Comparison of ENCODE assay signal across 31 cellular contexts in the genomic region with DNA sequence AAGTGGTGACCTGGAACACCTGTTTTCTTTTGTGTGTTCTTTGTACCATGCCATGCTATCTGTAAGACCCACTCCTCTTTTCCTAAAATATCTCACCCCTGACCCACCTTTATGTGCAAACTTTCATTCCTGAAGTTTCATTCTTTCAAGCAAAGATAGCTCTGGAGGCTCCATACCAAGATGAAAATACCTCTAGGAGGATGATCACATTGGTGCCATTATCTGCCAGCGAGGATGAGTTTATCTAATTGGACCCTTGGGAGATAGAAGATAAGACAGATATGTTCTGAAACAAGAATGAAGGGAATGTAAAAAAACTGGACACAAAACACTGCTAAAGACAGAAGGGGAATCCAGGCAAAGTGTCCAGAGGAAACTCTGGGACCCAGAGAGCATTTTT. TPM values are rescaled to one million over a fixed set of nuclear protein-coding genes. Genes with fewer than 3 reads are reported as not detected.
"Had no signal": no experiment of that assay in that cellular context is flagged by ENCODE, and none has a peak within 500 bp of the region (broad histone marks: within the 10 kb centered on the region; RNA-seq: fewer than 3 reads in every experiment).

No MANE protein-coding gene starts in this region.

- H3K9me3 Mint-ChIP-seq: stimulated activated naive CD8-positive, alpha-beta T cell treated with anti-CD3 and anti-CD28 coated beads, Interleukin-15, Interleukin-2, amounts not matched to agents 100 ng/mL and 50 ng/mL, for 24 hours; type B pancreatic cell had no signal

- H3K4me3 ChIP-seq: stomach, suprapubic skin, testis, thoracic aorta, thyroid gland, tibial artery, tibial nerve, transverse colon, upper lobe of left lung, upper lobe of right lung, uterus, vagina had no signal

- H3K27me3 ChIP-seq: stomach, suprapubic skin, testis, thyroid gland, tibial artery, tibial nerve, transverse colon, upper lobe of left lung, upper lobe of right lung, uterus, vagina had no signal

- H3K36me3 Mint-ChIP-seq: stimulated activated effector memory CD8-positive, alpha-beta T cell treated with anti-CD3 and anti-CD28 coated beads, Interleukin-12 subunit alpha, Interleukin-12 subunit beta, amount 100 ng/mL, for 72 hours; stimulated activated memory B cell treated with anti-CD40 and anti-IgM and Interleukin-4, amounts not matched to agents 10 μg/mL and 1 μg/mL and 100 μg/mL, for 72 hours; stimulated activated naive B cell treated with anti-CD40 and anti-IgM and Interleukin-4, amounts not matched to agents 10 μg/mL and 1 μg/mL and 100 μg/mL, for 72 hours; type B pancreatic cell had no signal

- H3K27ac ChIP-seq: stomach, suprapubic skin, testis, thoracic aorta, thyroid gland, tibial artery, tibial nerve, transverse colon, upper lobe of left lung, upper lobe of right lung, uterus, vagina had no signal

- DNase-seq: stimulated activated CD4-positive, alpha-beta T cell treated with anti-CD3 and anti-CD28 coated beads, Interleukin-2, amount 100 ng/mL, for 48 hours; stimulated activated CD4-positive, alpha-beta T cell treated with anti-CD3 and anti-CD28 coated beads, Interleukin-4, amount 100 ng/mL, for 1 hour; stimulated activated CD4-positive, alpha-beta T cell treated with anti-CD3 and anti-CD28 coated beads, Interleukin-4, amount 100 ng/mL, for 24 hours; stimulated activated CD4-positive, alpha-beta T cell treated with anti-CD3 and anti-CD28 coated beads, Interleukin-4, amount 100 ng/mL, for 4 hours; stimulated activated CD8-positive, alpha-beta memory T cell treated with anti-CD3 and anti-CD28 coated beads, Interleukin-4, amount 100 ng/mL, for 48 hours; stimulated activated naive B cell treated with anti-CD40 and anti-IgM and Interleukin-4, amounts not matched to agents 10 μg/mL and 1 μg/mL and 100 μg/mL, for 72 hours; stimulated activated naive CD4-positive, alpha-beta T cell; stimulated activated naive CD4-positive, alpha-beta T cell treated with Interleukin-2 at 50 U/mL for 16 hours; stimulated activated naive CD8-positive, alpha-beta T cell treated with anti-CD3 and anti-CD28 coated beads, Interleukin-15, amount 100 ng/mL, for 72 hours; stimulated activated naive CD8-positive, alpha-beta T cell treated with anti-CD3 and anti-CD28 coated beads, Interleukin-15, Interleukin-2, amounts not matched to agents 100 U/mL and 50 U/mL, for 24 hours; stomach; substantia nigra; testis; thyroid gland; tibial artery; transverse colon; upper lobe of left lung; upper lobe of right lung; uterus had no signal

- FAIRE-seq: urothelium cell line had no signal

- H3K27ac Mint-ChIP-seq: stimulated activated effector memory CD8-positive, alpha-beta T cell treated with anti-CD3 and anti-CD28 coated beads, Interleukin-12 subunit alpha, Interleukin-12 subunit beta, amount 100 ng/mL, for 72 hours; stimulated activated memory B cell treated with anti-CD40 and anti-IgM and Interleukin-4, amounts not matched to agents 10 μg/mL and 1 μg/mL and 100 μg/mL, for 72 hours; stimulated activated naive B cell treated with anti-CD40 and anti-IgM and Interleukin-4, amounts not matched to agents 10 μg/mL and 1 μg/mL and 100 μg/mL, for 72 hours; stimulated activated naive CD8-positive, alpha-beta T cell treated with anti-CD3 and anti-CD28 coated beads, Interleukin-15, amount 100 ng/mL, for 72 hours; stimulated activated naive CD8-positive, alpha-beta T cell treated with anti-CD3 and anti-CD28 coated beads, Interleukin-15, Interleukin-2, amounts not matched to agents 100 ng/mL and 50 ng/mL, for 24 hours; type B pancreatic cell had no signal

- H3K4me3 Mint-ChIP-seq: stimulated activated effector memory CD8-positive, alpha-beta T cell treated with anti-CD3 and anti-CD28 coated beads, Interleukin-12 subunit alpha, Interleukin-12 subunit beta, amount 100 ng/mL, for 72 hours; stimulated activated memory B cell treated with anti-CD40 and anti-IgM and Interleukin-4, amounts not matched to agents 10 μg/mL and 1 μg/mL and 100 μg/mL, for 72 hours; stimulated activated naive B cell treated with anti-CD40 and anti-IgM and Interleukin-4, amounts not matched to agents 10 μg/mL and 1 μg/mL and 100 μg/mL, for 72 hours; stimulated activated naive CD8-positive, alpha-beta T cell treated with anti-CD3 and anti-CD28 coated beads, Interleukin-15, amount 100 ng/mL, for 72 hours; stimulated activated naive CD8-positive, alpha-beta T cell treated with anti-CD3 and anti-CD28 coated beads, Interleukin-15, Interleukin-2, amounts not matched to agents 100 ng/mL and 50 ng/mL, for 24 hours; type B pancreatic cell had no signal

- H3K4me1 ChIP-seq: stomach, suprapubic skin, testis, thyroid gland, tibial artery, tibial nerve, transverse colon, upper lobe of left lung, upper lobe of right lung, uterus, vagina had no signal

- H3K9me3 ChIP-seq: suprapubic skin, testis, thoracic aorta, thyroid gland, upper lobe of right lung, uterus, vagina had no signal

- H3K36me3 ChIP-seq: stomach, suprapubic skin, thoracic aorta, thyroid gland, tibial artery, tibial nerve, transverse colon, upper lobe of left lung, upper lobe of right lung, uterus, vagina had no signal

- H3K4me1 Mint-ChIP-seq: stimulated activated effector memory CD8-positive, alpha-beta T cell treated with anti-CD3 and anti-CD28 coated beads, Interleukin-12 subunit alpha, Interleukin-12 subunit beta, amount 100 ng/mL, for 72 hours; stimulated activated memory B cell treated with anti-CD40 and anti-IgM and Interleukin-4, amounts not matched to agents 10 μg/mL and 1 μg/mL and 100 μg/mL, for 72 hours; stimulated activated naive B cell treated with anti-CD40 and anti-IgM and Interleukin-4, amounts not matched to agents 10 μg/mL and 1 μg/mL and 100 μg/mL, for 72 hours; stimulated activated naive CD8-positive, alpha-beta T cell treated with anti-CD3 and anti-CD28 coated beads, Interleukin-15, amount 100 ng/mL, for 72 hours had no signal

RNA-seq across cellular contexts. Expression of a gene that starts 24.1 kb away (rescaled TPM):
- total RNA-seq: stomach, suprapubic skin, temporal lobe, thoracic aorta, tibial nerve, transverse colon, upper lobe of left lung, upper lobe of right lung, ureter, urinary bladder, uterus, vagina had no signal
- polyA plus RNA-seq: stomach, urinary bladder had no signal
